8 cellular contexts compared by ENCODE assay signal in genomic region chr1:84573481-84573966, GRCh38. TPM values are rescaled to one million over a fixed set of nuclear protein-coding genes. Genes with fewer than 3 reads are reported as not detected.
DNase-seq lines count a peak whose midpoint lies in the region; ATAC-seq and TF ChIP-seq lines count a peak whose summit lies in the region.

No MANE protein-coding gene starts in this region.

- intact Hi-C loops in activated B cell treated with CpG ODN at 0.5 μM for 24 hours (cut with micrococcal nuclease) (loop anchor here (5.0 to 10.0 kb wide), 3 partner anchors 271 to 1131 kb away; partner anchors contain the start of genes BCL10, SAMD13 and ZNHIT6), spleen (cut with DNase I; ENCODE audit: low total_unique reads) (no loop called here), sciatic nerve (cut with DNase I) (no loop called here)

- H3K27me3 Mint-ChIP-seq in activated T-cell treated with anti-CD3 and anti-CD28 coated beads, Interleukin-2, amount 50 U/mL, for 4 hours (ENCODE audit: low read depth), result no peaks in the 10 kb centered on the region
- H3K27me3 Mint-ChIP-seq in activated B cell treated with CpG ODN at 0.5 μM for 24 hours, result no peaks in the 10 kb centered on the region

- H3K9me3 ChIP-seq in hepatocyte (ENCODE audit: low read depth) (no peaks in the 10 kb centered on the region), spleen (no peaks in the 10 kb centered on the region)

- TF ChIP-seq POLR2A in spleen (IDR thresholded peaks at IDR 0.05), result peak in 1 of 3 donors; percentile 38

- H3K27ac Mint-ChIP-seq in activated B cell treated with CpG ODN at 0.5 μM for 24 hours, result peak overlapping the region; percentile 99

- H3K4me1 ChIP-seq in hepatocyte (ENCODE audit: insufficient read depth) (peaks cover 5% of the 10 kb centered on the region), spleen (peaks cover 14 to 62% (median 33%) of the 10 kb centered on the region in 6 donors)

- H3K4me2 ChIP-seq in hepatocyte, result peak overlapping the region; percentile 78

- peak overlapping the region; percentile 54 for H3K4me3 ChIP-seq in hepatocyte
- H3K4me3 ChIP-seq in spleen, result peak overlapping the region; percentile 40 to 68 (median 51)

- no peaks in the 10 kb centered on the region for H3K36me3 ChIP-seq in hepatocyte (replicated peaks; ENCODE audit: insufficient read depth, low read depth)
- peaks cover 0 to 33% (median 12%) of the 10 kb centered on the region in 6 donors for H3K36me3 ChIP-seq in spleen

- peak overlapping the region; percentile 97 for H3K4me3 Mint-ChIP-seq in activated T-cell treated with anti-CD3 and anti-CD28 coated beads, Interleukin-2, amount 50 U/mL, for 4 hours
- H3K4me3 Mint-ChIP-seq in activated B cell treated with CpG ODN at 0.5 μM for 24 hours, result peak overlapping the region; percentile 96

- no peaks in the 10 kb centered on the region for H3K9me2 ChIP-seq in hepatocyte (replicated peaks; ENCODE audit: insufficient read depth)

- CTCF ChIA-PET in activated B cell treated with CpG ODN at 0.5 μM for 24 hours (lab: Charles Lee), result interaction anchor here (0.7 to 3.0 kb wide), 9 partner anchors 13 to 432 kb away, joined by 3 to 16 read pairs (median 4); partner anchors contain the start of genes GNG5, PRKACB and SPATA1

- H3K27me3 ChIP-seq in hepatocyte (no peaks in the 10 kb centered on the region), spleen (replicated peaks in 1 of 7) (no peaks in the 10 kb centered on the region)

- no peak for DNase-seq in activated T-cell treated with anti-CD3 and anti-CD28 coated beads, Interleukin-2, amount 50 U/mL, for 4 hours
- no peak for DNase-seq in activated T-cell treated with anti-CD3 and anti-CD28 coated beads, Interleukin-2, amount 50 U/mL, for 48 hours
- DNase-seq in activated B cell treated with CpG ODN at 0.5 μM for 24 hours, result no peak
- no peak for DNase-seq in hepatocyte (ENCODE audit: low spot score)
- DNase-seq in spleen, result no peak
- no peak for DNase-seq in AG08396 (ENCODE audit: low spot score)
- DNase-seq in sciatic nerve (ENCODE audit: low spot score), result no peak

- ATAC-seq in activated T-cell treated with anti-CD3 and anti-CD28 coated beads, Interleukin-2, amount 50 U/mL, for 4 hours, result no peak
- ATAC-seq in activated B cell treated with CpG ODN at 0.5 μM for 24 hours (ENCODE audit: low read depth) (no peak), sciatic nerve (no peak), HG03196 (IDR thresholded peaks at IDR 0.05; ENCODE audit: unreplicated experiment) (no peak)

- TF ChIP-seq CTCF in activated B cell treated with CpG ODN at 0.5 μM for 24 hours (IDR thresholded peaks at IDR 0.05), result no peak
- TF ChIP-seq CTCF in hepatocyte (IDR thresholded peaks at IDR 0.05; ENCODE audit: poor library complexity), result no peak
- TF ChIP-seq CTCF in spleen (IDR thresholded peaks at IDR 0.05 in 8 of 11, conservative IDR thresholded peaks at IDR 0.05 in 3 of 11), result no peak

- H3K4me1 Mint-ChIP-seq in activated T-cell treated with anti-CD3 and anti-CD28 coated beads, Interleukin-2, amount 50 U/mL, for 4 hours (ENCODE audit: low read depth), result peaks cover 40% of the 10 kb centered on the region
- peaks cover 40% of the 10 kb centered on the region for H3K4me1 Mint-ChIP-seq in activated B cell treated with CpG ODN at 0.5 μM for 24 hours

- WGBS in hepatocyte (ENCODE audit: low lambda C conversion rate, missing lambda C conversion rate), result 10% methylated on average over 5 of the region's 5 CpGs
- WGBS in spleen, 5 donors, result 5 to 13% (median 6%) methylated on average over 5 of the region's 5 CpGs

- H3K36me3 Mint-ChIP-seq in activated T-cell treated with anti-CD3 and anti-CD28 coated beads, Interleukin-2, amount 50 U/mL, for 4 hours (ENCODE audit: insufficient read depth), result peaks cover 21% of the 10 kb centered on the region
- H3K36me3 Mint-ChIP-seq in activated B cell treated with CpG ODN at 0.5 μM for 24 hours (ENCODE audit: low read depth), result peaks cover 33% of the 10 kb centered on the region

- H3K79me2 ChIP-seq in hepatocyte, result peaks cover 13% of the 10 kb centered on the region

- peak overlapping the region; percentile 87 for H2AFZ ChIP-seq in hepatocyte

- H3K9me3 Mint-ChIP-seq in activated T-cell treated with anti-CD3 and anti-CD28 coated beads, Interleukin-2, amount 50 U/mL, for 4 hours, result no peaks in the 10 kb centered on the region
- no peaks in the 10 kb centered on the region for H3K9me3 Mint-ChIP-seq in activated B cell treated with CpG ODN at 0.5 μM for 24 hours

- no peaks in the 10 kb centered on the region for H4K20me1 ChIP-seq in hepatocyte (ENCODE audit: insufficient read depth, poor library complexity, severe bottlenecking)

- peak overlapping the region; percentile 100 for H3K27ac ChIP-seq in hepatocyte
- H3K27ac ChIP-seq in spleen, result peak overlapping the region; percentile 96 to 100 (median 99)

- POLR2A ChIA-PET in activated B cell treated with CpG ODN at 0.5 μM for 24 hours (lab: Charles Lee), result interaction anchor here (0.7 to 3.8 kb wide), 22 partner anchors 10 to 703 kb away, joined by 3 to 113 read pairs (median 6); partner anchors contain the start of genes BCL10, GNG5, PRKACB and RPF1

RNA-seq across cellular contexts. Expression of gene CTBS, which starts 0.7 kb away (rescaled TPM):
- total RNA-seq in activated T-cell treated with anti-CD3 and anti-CD28 coated beads, Interleukin-2, amount 50 U/mL, for 4 hours, result 1 to 10 TPM; 6.3 to 7.2 (median 6.9) TPM
- total RNA-seq in activated B cell treated with CpG ODN at 0.5 μM for 24 hours, result 11.8 and 13.2 TPM in 2 replicates
- total RNA-seq in hepatocyte, result 20.3 and 25.4 TPM in 2 replicates
- polyA plus RNA-seq in hepatocyte, result 33.6 and 38.3 TPM in 2 replicates
- 10 to 100 TPM; 28.3 to 43.3 (median 38.8) TPM for total RNA-seq in spleen
- 10 to 100 TPM in 1 of 3 donors, 1 to 10 TPM in 2; 7.0 to 11.6 (median 9.7) TPM for polyA plus RNA-seq in spleen
- total RNA-seq in sciatic nerve, result 18.1 TPM
